9 cellular contexts compared by ENCODE assay signal in the genomic region with DNA sequence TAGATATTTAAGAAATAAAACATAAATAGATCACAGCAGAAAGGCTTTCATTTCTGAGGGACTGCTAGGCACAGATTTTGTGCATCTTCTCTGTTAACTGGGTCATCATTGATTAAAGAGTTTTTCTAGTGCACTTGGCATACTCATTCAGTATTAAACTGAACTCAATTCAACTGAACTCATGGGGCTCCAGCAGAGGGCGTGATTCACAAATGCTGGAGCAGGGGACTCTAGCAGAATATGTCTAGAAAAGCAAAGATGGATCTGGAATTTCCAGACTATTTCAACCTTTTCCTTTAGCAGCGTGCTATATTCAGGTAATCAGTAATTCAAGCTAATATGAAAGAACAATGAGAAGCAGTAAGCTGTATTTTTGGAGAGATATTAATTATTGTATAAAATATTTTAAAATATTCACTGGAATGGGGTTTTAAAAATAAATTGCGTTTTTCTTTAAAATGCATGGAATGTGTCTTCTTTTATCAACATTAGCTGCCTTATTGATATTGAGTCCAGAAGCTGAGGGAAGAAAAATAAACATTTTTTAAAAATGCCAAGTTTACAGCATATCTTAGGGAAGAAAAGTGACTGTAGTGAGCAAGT.
A peak's percentile ranks its signal among the peaks of the same experiment; 100 is the strongest.
DNase-seq lines count a peak whose midpoint lies in the region; ATAC-seq and TF ChIP-seq lines count a peak whose summit lies in the region.
"Had no signal": no experiment of that assay in that cellular context is flagged by ENCODE, and none has a peak within 500 bp of the region (broad histone marks: within the 10 kb centered on the region; RNA-seq: fewer than 3 reads in every experiment).

No MANE protein-coding gene starts in this region.

- TF ChIP-seq CTCF in Loucy (conservative IDR thresholded peaks at IDR 0.05; ENCODE audit: low read length) (peak; percentile 78), fibroblast of lung (conservative IDR thresholded peaks at IDR 0.05 in 1 of 2, IDR thresholded peaks at IDR 0.05 in 1 of 2; ENCODE audit: low read depth in 1 of 2, low read length in 2 of 2) (peak; percentile 79 to 84), smooth muscle cell (IDR thresholded peaks at IDR 0.05; ENCODE audit: borderline replicate concordance, insufficient read depth, poor library complexity, severe bottlenecking) (peak; percentile 85), sigmoid colon (IDR thresholded peaks at IDR 0.05) (no peak)

- no peaks in the 10 kb centered on the region for H3K79me2 ChIP-seq in Loucy (ENCODE audit: insufficient read depth, low read length)
- no peaks in the 10 kb centered on the region for H3K79me2 ChIP-seq in fibroblast of lung (ENCODE audit: control insufficient read depth, insufficient read depth, low read length)
- H3K79me2 ChIP-seq in smooth muscle cell (ENCODE audit: low read depth) = no peaks in the 10 kb centered on the region

- no peaks in the 10 kb centered on the region for H3K9me2 ChIP-seq in Loucy (replicated peaks; ENCODE audit: low read depth, low read length)

- H3K4me3 ChIP-seq in Loucy (ENCODE audit: low read length, poor library complexity, severe bottlenecking) (no peak overlapping the region), fibroblast of lung (replicated peaks in 1 of 4; ENCODE audit: control extremely low read depth in 1 of 4, insufficient read depth in 1 of 4, low read depth in 3 of 4, low read length in 4 of 4) (no peak overlapping the region), smooth muscle cell (no peak overlapping the region), sigmoid colon (no peak overlapping the region)

- H3K27ac ChIP-seq in fibroblast of lung (ENCODE audit: insufficient read depth, low read length) = no peak overlapping the region
- no peak overlapping the region for H3K27ac ChIP-seq in smooth muscle cell (ENCODE audit: low read depth)
- no peak overlapping the region for H3K27ac ChIP-seq in sigmoid colon

- H3K4me3 Mint-ChIP-seq in activated T-cell treated with anti-CD3 and anti-CD28 coated beads, Interleukin-2, amount 50 U/mL, for 4 hours = no peak overlapping the region
- H3K4me3 Mint-ChIP-seq in activated T-helper 1 cell treated with anti-CD3 and anti-CD28 coated beads, Interleukin-12 subunit alpha, Interleukin-12 subunit beta, Interleukin-2, Interleukin-4 antibody, amounts not matched to agents 30 ng/mL and 10 ng/mL and 1 ng/mL, durations not matched to agents 14 hours and 24 hours and 36 hours = no peak overlapping the region
- H3K4me3 Mint-ChIP-seq: activated naive CD8-positive, alpha-beta T cell treated with anti-CD3 and anti-CD28 coated beads, Interleukin-2, amount 10 ng/mL, durations not matched to agents 7 days and 5 days had no signal

- no peaks in the 10 kb centered on the region for H3K36me3 Mint-ChIP-seq in activated T-cell treated with anti-CD3 and anti-CD28 coated beads, Interleukin-2, amount 50 U/mL, for 4 hours (ENCODE audit: insufficient read depth)
- H3K36me3 Mint-ChIP-seq in activated T-helper 1 cell treated with anti-CD3 and anti-CD28 coated beads, Interleukin-12 subunit alpha, Interleukin-12 subunit beta, Interleukin-2, Interleukin-4 antibody, amounts not matched to agents 30 ng/mL and 10 ng/mL and 1 ng/mL, durations not matched to agents 14 hours and 24 hours and 36 hours (ENCODE audit: low read depth) = no peaks in the 10 kb centered on the region
- H3K36me3 Mint-ChIP-seq: activated naive CD8-positive, alpha-beta T cell treated with anti-CD3 and anti-CD28 coated beads, Interleukin-2, amount 10 ng/mL, durations not matched to agents 7 days and 5 days had no signal

- H3K9me3 ChIP-seq in Loucy (ENCODE audit: insufficient read depth, low read depth, low read length) = no peaks in the 10 kb centered on the region
- no peaks in the 10 kb centered on the region for H3K9me3 ChIP-seq in fibroblast of lung (ENCODE audit: control insufficient read depth, insufficient read depth, low read depth, low read length)
- no peaks in the 10 kb centered on the region for H3K9me3 ChIP-seq in smooth muscle cell (replicated peaks; ENCODE audit: low read depth)
- no peaks in the 10 kb centered on the region for H3K9me3 ChIP-seq in sigmoid colon

- H3K27ac Mint-ChIP-seq in activated T-helper 1 cell treated with anti-CD3 and anti-CD28 coated beads, Interleukin-12 subunit alpha, Interleukin-12 subunit beta, Interleukin-2, Interleukin-4 antibody, amounts not matched to agents 30 ng/mL and 10 ng/mL and 1 ng/mL, durations not matched to agents 14 hours and 24 hours and 36 hours = no peak overlapping the region
- H3K27ac Mint-ChIP-seq: activated naive CD8-positive, alpha-beta T cell treated with anti-CD3 and anti-CD28 coated beads, Interleukin-2, amount 10 ng/mL, durations not matched to agents 7 days and 5 days had no signal

- no peaks in the 10 kb centered on the region for H3K36me3 ChIP-seq in Loucy (ENCODE audit: insufficient read depth, low read length)
- H3K36me3 ChIP-seq in fibroblast of lung (ENCODE audit: control insufficient read depth, insufficient read depth, low read length) = no peaks in the 10 kb centered on the region
- no peaks in the 10 kb centered on the region for H3K36me3 ChIP-seq in smooth muscle cell (ENCODE audit: low read depth)
- H3K36me3 ChIP-seq in sigmoid colon = no peaks in the 10 kb centered on the region

- TF ChIP-seq EP300 in sigmoid colon (IDR thresholded peaks at IDR 0.05) = no peak

- peak; percentile 21 to 24 for DNase-seq in activated T-cell treated with anti-CD3 and anti-CD28 coated beads, Interleukin-2, amount 50 U/mL, for 48 hours
- DNase-seq in activated T-cell treated with anti-CD3 and anti-CD28 coated beads, Interleukin-2, amount 50 U/mL, for 4 hours = no peak
- DNase-seq in RPMI7951 (ENCODE audit: low read depth) (peak; percentile 29), fibroblast of lung (ENCODE audit: low read depth in 2 of 2) (peak; percentile 55 to 72), smooth muscle cell (lab: John Stamatoyannopoulos, UW; ENCODE audit: unreplicated experiment) (no peak), sigmoid colon (no peak)
- DNase-seq in activated T-helper 1 cell treated with anti-CD3 and anti-CD28 coated beads, Interleukin-12 subunit alpha, Interleukin-12 subunit beta, Interleukin-2, Interleukin-4 antibody, amounts not matched to agents 30 ng/mL and 10 ng/mL and 1 ng/mL, durations not matched to agents 14 hours and 24 hours and 36 hours (ENCODE audit: low spot score) = no peak
- DNase-seq: activated naive CD8-positive, alpha-beta T cell treated with anti-CD3 and anti-CD28 coated beads, Interleukin-2, amount 10 ng/mL, durations not matched to agents 7 days and 5 days had no signal

- H2AFZ ChIP-seq in Loucy (ENCODE audit: low read length) = no peak overlapping the region
- no peak overlapping the region for H2AFZ ChIP-seq in fibroblast of lung (ENCODE audit: low read length)
- H2AFZ ChIP-seq in smooth muscle cell (ENCODE audit: low read depth) = no peak overlapping the region

- no peaks in the 10 kb centered on the region for H3K9me3 Mint-ChIP-seq in activated T-cell treated with anti-CD3 and anti-CD28 coated beads, Interleukin-2, amount 50 U/mL, for 4 hours
- H3K9me3 Mint-ChIP-seq in activated T-helper 1 cell treated with anti-CD3 and anti-CD28 coated beads, Interleukin-12 subunit alpha, Interleukin-12 subunit beta, Interleukin-2, Interleukin-4 antibody, amounts not matched to agents 30 ng/mL and 10 ng/mL and 1 ng/mL, durations not matched to agents 14 hours and 24 hours and 36 hours = no peaks in the 10 kb centered on the region
- H3K9me3 Mint-ChIP-seq: activated naive CD8-positive, alpha-beta T cell treated with anti-CD3 and anti-CD28 coated beads, Interleukin-2, amount 10 ng/mL, durations not matched to agents 7 days and 5 days had no signal

- no peak for TF ChIP-seq POLR2A in sigmoid colon (IDR thresholded peaks at IDR 0.05)

- H3K4me1 Mint-ChIP-seq in activated T-cell treated with anti-CD3 and anti-CD28 coated beads, Interleukin-2, amount 50 U/mL, for 4 hours (ENCODE audit: low read depth) = no peaks in the 10 kb centered on the region
- H3K4me1 Mint-ChIP-seq in activated T-helper 1 cell treated with anti-CD3 and anti-CD28 coated beads, Interleukin-12 subunit alpha, Interleukin-12 subunit beta, Interleukin-2, Interleukin-4 antibody, amounts not matched to agents 30 ng/mL and 10 ng/mL and 1 ng/mL, durations not matched to agents 14 hours and 24 hours and 36 hours (ENCODE audit: low read depth) = no peaks in the 10 kb centered on the region
- H3K4me1 Mint-ChIP-seq: activated naive CD8-positive, alpha-beta T cell treated with anti-CD3 and anti-CD28 coated beads, Interleukin-2, amount 10 ng/mL, durations not matched to agents 7 days and 5 days had no signal

- no peak overlapping the region for H3K4me2 ChIP-seq in Loucy (ENCODE audit: low read depth, low read length, poor library complexity, severe bottlenecking)
- H3K4me2 ChIP-seq in fibroblast of lung (ENCODE audit: extremely low read depth, insufficient read depth, low read length) = no peak overlapping the region
- H3K4me2 ChIP-seq in smooth muscle cell = no peak overlapping the region

- H3K27me3 Mint-ChIP-seq in activated T-cell treated with anti-CD3 and anti-CD28 coated beads, Interleukin-2, amount 50 U/mL, for 4 hours (ENCODE audit: low read depth) = no peaks in the 10 kb centered on the region
- H3K27me3 Mint-ChIP-seq in activated T-helper 1 cell treated with anti-CD3 and anti-CD28 coated beads, Interleukin-12 subunit alpha, Interleukin-12 subunit beta, Interleukin-2, Interleukin-4 antibody, amounts not matched to agents 30 ng/mL and 10 ng/mL and 1 ng/mL, durations not matched to agents 14 hours and 24 hours and 36 hours (ENCODE audit: insufficient read depth) = no peaks in the 10 kb centered on the region
- H3K27me3 Mint-ChIP-seq: activated naive CD8-positive, alpha-beta T cell treated with anti-CD3 and anti-CD28 coated beads, Interleukin-2, amount 10 ng/mL, durations not matched to agents 7 days and 5 days had no signal

- 36% methylated on average over 3 of the region's 3 CpGs for WGBS in smooth muscle cell (ENCODE audit: low lambda C conversion rate)
- 44 to 48% methylated on average over 3 of the region's 3 CpGs for WGBS in sigmoid colon, 2 donors

- no peak for ATAC-seq in activated T-cell treated with anti-CD3 and anti-CD28 coated beads, Interleukin-2, amount 50 U/mL, for 4 hours

- H3K9ac ChIP-seq in Loucy (ENCODE audit: low read depth, low read length, poor library complexity, severe bottlenecking) = no peak overlapping the region
- no peak overlapping the region for H3K9ac ChIP-seq in fibroblast of lung (ENCODE audit: insufficient read depth, low read length)
- no peak overlapping the region for H3K9ac ChIP-seq in smooth muscle cell (ENCODE audit: low read depth)

- H4K20me1 ChIP-seq in Loucy (ENCODE audit: insufficient read depth, low read length, poor library complexity, severe bottlenecking) (no peaks in the 10 kb centered on the region), fibroblast of lung (ENCODE audit: control insufficient read depth, extremely low read depth, insufficient read depth, low read length) (no peaks in the 10 kb centered on the region), smooth muscle cell (ENCODE audit: low read depth) (no peaks in the 10 kb centered on the region)

- H3F3A ChIP-seq in Loucy (ENCODE audit: low read depth) = no peaks in the 10 kb centered on the region
- no peaks in the 10 kb centered on the region for H3F3A ChIP-seq in smooth muscle cell (ENCODE audit: low read depth)

- H3K4me1 ChIP-seq in Loucy (ENCODE audit: insufficient read depth, low read length, poor library complexity, severe bottlenecking) (no peaks in the 10 kb centered on the region), fibroblast of lung (ENCODE audit: control insufficient read depth, extremely low read depth, insufficient read depth, low read length) (no peaks in the 10 kb centered on the region), smooth muscle cell (ENCODE audit: low read depth) (peaks cover 4% of the 10 kb centered on the region), sigmoid colon (no peaks in the 10 kb centered on the region)

- intact Hi-C loops in sigmoid colon (cut with DNase I) = no loop called here
- intact Hi-C loops in activated T-helper 1 cell treated with anti-CD3 and anti-CD28 coated beads, Interleukin-12 subunit alpha, Interleukin-12 subunit beta, Interleukin-2, Interleukin-4 antibody, amounts not matched to agents 30 ng/mL and 10 ng/mL and 1 ng/mL, durations not matched to agents 14 hours and 24 hours and 36 hours (cut with micrococcal nuclease) = no loop called here

- H3K27me3 ChIP-seq in Loucy (ENCODE audit: insufficient read depth, low read length, poor library complexity, severe bottlenecking) = no peaks in the 10 kb centered on the region
- no peaks in the 10 kb centered on the region for H3K27me3 ChIP-seq in fibroblast of lung (ENCODE audit: control insufficient read depth, insufficient read depth, low read length)
- H3K27me3 ChIP-seq in smooth muscle cell (ENCODE audit: low read depth) = no peaks in the 10 kb centered on the region
- no peaks in the 10 kb centered on the region for H3K27me3 ChIP-seq in sigmoid colon

Comparison
In these comparisons a context has a peak if more than half of its experiments do, and no peak if none do; other contexts are left out.
1. DNase-seq: peak in activated T-cell treated with anti-CD3 and anti-CD28 coated beads, Interleukin-2, amount 50 U/mL, for 48 hours (2 of 2), RPMI7951 (single experiment) and fibroblast of lung (2 of 2); none in activated T-cell treated with anti-CD3 and anti-CD28 coated beads, Interleukin-2, amount 50 U/mL, for 4 hours (single experiment), smooth muscle cell (single experiment), sigmoid colon (single experiment) and activated T-helper 1 cell treated with anti-CD3 and anti-CD28 coated beads, Interleukin-12 subunit alpha, Interleukin-12 subunit beta, Interleukin-2, Interleukin-4 antibody, amounts not matched to agents 30 ng/mL and 10 ng/mL and 1 ng/mL, durations not matched to agents 14 hours and 24 hours and 36 hours (single experiment).
2. CTCF ChIP-seq: peak in Loucy (single experiment), fibroblast of lung (2 of 2) and smooth muscle cell (single experiment); none in sigmoid colon (0 of 4).